ENCODE assay signal across 18 cellular contexts in the genomic region with DNA sequence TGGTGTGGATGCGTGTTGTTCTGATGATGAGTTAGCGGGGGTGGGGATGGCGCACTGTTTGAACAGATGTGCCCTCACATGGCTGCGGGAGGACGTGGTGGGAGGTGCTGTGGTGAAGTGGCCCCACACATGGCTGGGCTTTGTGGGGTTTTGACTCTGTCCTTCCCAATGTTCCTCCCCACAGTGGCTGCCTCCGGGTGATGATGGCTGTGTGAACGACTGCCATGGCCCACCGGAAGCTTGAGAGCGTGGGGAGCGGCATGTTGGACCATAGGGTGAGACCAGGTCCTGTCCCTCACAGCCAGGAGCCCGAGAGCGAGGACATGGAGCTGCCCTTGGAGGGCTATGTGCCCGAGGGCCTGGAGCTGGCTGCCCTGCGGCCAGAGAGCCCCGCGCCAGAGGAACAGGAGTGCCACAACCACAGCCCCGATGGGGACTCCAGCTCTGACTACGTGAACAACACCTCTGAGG.
A peak's percentile ranks its signal among the peaks of the same experiment; 100 is the strongest.
DNase-seq lines count a peak whose midpoint lies in the region; ATAC-seq and FAIRE-seq lines count a peak whose summit lies in the region.
"Had no signal": no experiment of that assay in that cellular context is flagged by ENCODE, and none has a peak within 500 bp of the region (broad histone marks: within the 10 kb centered on the region; RNA-seq: fewer than 3 reads in every experiment).

No MANE protein-coding gene starts in this region.

- H3K4me3 Mint-ChIP-seq in immature natural killer cell: no peak overlapping the region
- no peak overlapping the region for H3K4me3 Mint-ChIP-seq in activated naive CD8-positive, alpha-beta T cell treated with anti-CD3 and anti-CD28 coated beads for 36 hours
- H3K4me3 Mint-ChIP-seq: B cell; CD8-positive, alpha-beta T cell had no signal

- H3K4me3 ChIP-seq in neuronal stem cell (ENCODE audit: low read length in 2 of 2): no peak overlapping the region
- H3K4me3 ChIP-seq: BLaER1 treated with 17β-estradiol and CSF1 and Interleukin-3, amounts not matched to agents 10 nM and 100 nM; GM12878; HAP-1 had no signal

- H3K79me1 ChIP-seq in neuronal stem cell (ENCODE audit: low read depth, low read length): no peaks in the 10 kb centered on the region

- no peak overlapping the region for H2BK12ac ChIP-seq in neuronal stem cell (ENCODE audit: low read length)

- no CpG with 5 or more reads among the region's 18 CpGs for WGBS in neuronal stem cell (ENCODE audit: extremely low coverage in 2 of 2, insufficient read length in 2 of 2, insufficient replicate concordance in 1 of 2), 2 donors

- FAIRE-seq in urothelium cell line (lab: Jason Lieb, UNC): no peak
- FAIRE-seq: GM12878 had no signal

- no peak overlapping the region for H2AK5ac ChIP-seq in neuronal stem cell (ENCODE audit: low read depth, low read length)

- no peak overlapping the region for H3K27ac ChIP-seq in neuronal stem cell (replicated peaks; ENCODE audit: low read length)
- H3K27ac ChIP-seq: BLaER1 treated with 17β-estradiol and CSF1 and Interleukin-3, amounts not matched to agents 10 nM and 100 nM had no signal

- peaks cover 3 to 5% of the 10 kb centered on the region in 2 donors for H3K4me1 ChIP-seq in neuronal stem cell (ENCODE audit: control insufficient read depth in 2 of 2, insufficient read depth in 1 of 2, low read depth in 1 of 2, low read length in 2 of 2)
- H3K4me1 ChIP-seq: BLaER1 treated with 17β-estradiol and CSF1 and Interleukin-3, amounts not matched to agents 10 nM and 100 nM; HAP-1 had no signal

- peaks cover 2 to 18% of the 10 kb centered on the region in 2 donors for H3K9me3 ChIP-seq in neuronal stem cell (replicated peaks in 1 of 2; ENCODE audit: control insufficient read depth in 2 of 2, insufficient read depth in 1 of 2, low read depth in 1 of 2, low read length in 2 of 2)
- H3K9me3 ChIP-seq: HAP-1 had no signal

- no peak overlapping the region for H2AFZ ChIP-seq in neuronal stem cell (ENCODE audit: low read length)

- intact Hi-C loops in cardiac septum (cut with DNase I) (no loop called here), Right ventricle myocardium superior (cut with DNase I) (no loop called here)

- H3K4me2 ChIP-seq in neuronal stem cell (ENCODE audit: insufficient read depth, low read length, poor library complexity, severe bottlenecking): no peak overlapping the region
- H3K4me2 ChIP-seq: BLaER1 treated with 17β-estradiol and CSF1 and Interleukin-3, amounts not matched to agents 10 nM and 100 nM had no signal

- DNase-seq in cardiac septum (ENCODE audit: low spot score) (peak; percentile 66), Right ventricle myocardium superior (no peak), immature natural killer cell (no peak), neuronal stem cell (ENCODE audit: low spot score) (no peak), urothelium cell line (ENCODE audit: low spot score) (no peak), AML-193 (lab: John Stamatoyannopoulos, UW) (no peak)
- no peak for DNase-seq in activated naive CD8-positive, alpha-beta T cell treated with anti-CD3 and anti-CD28 coated beads for 36 hours
- DNase-seq: 8988T; CD8-positive, alpha-beta T cell; COR-L47; DMS 273 treated with DMSO at 0.1 percent for 48 hours; DMS53; DND-41; EL had no signal

- no peak overlapping the region for H3K4ac ChIP-seq in neuronal stem cell (ENCODE audit: low read length)

- peaks cover 4 to 10% (median 5%) of the 10 kb centered on the region in 3 donors for H3K36me3 Mint-ChIP-seq in immature natural killer cell
- peaks cover 34% of the 10 kb centered on the region for H3K36me3 Mint-ChIP-seq in activated naive CD8-positive, alpha-beta T cell treated with anti-CD3 and anti-CD28 coated beads for 36 hours

- ATAC-seq in Right ventricle myocardium superior (ENCODE audit: poor library complexity): no peak
- ATAC-seq: CD8-positive, alpha-beta T cell; GM12878 had no signal

- H4K91ac ChIP-seq in neuronal stem cell (ENCODE audit: low read depth, low read length, poor library complexity): no peak overlapping the region

- H3K14ac ChIP-seq in neuronal stem cell (ENCODE audit: low read length): peak overlapping the region; percentile 32

- peaks cover 76 to 80% of the 10 kb centered on the region in 2 donors for H3K4me1 Mint-ChIP-seq in immature natural killer cell
- H3K4me1 Mint-ChIP-seq in activated naive CD8-positive, alpha-beta T cell treated with anti-CD3 and anti-CD28 coated beads for 36 hours: peaks cover 66% of the 10 kb centered on the region
- H3K4me1 Mint-ChIP-seq: B cell had no signal

- H3K9ac ChIP-seq in neuronal stem cell (ENCODE audit: low read depth, low read length, poor library complexity): no peak overlapping the region
- H3K9ac ChIP-seq: BLaER1 treated with 17β-estradiol and CSF1 and Interleukin-3, amounts not matched to agents 10 nM and 100 nM had no signal

- peak overlapping the region; percentile 35 for H3K23ac ChIP-seq in neuronal stem cell (ENCODE audit: low read depth, low read length, poor library complexity)

- H3K9me3 Mint-ChIP-seq in immature natural killer cell: no peaks in the 10 kb centered on the region
- peaks cover 5% of the 10 kb centered on the region for H3K9me3 Mint-ChIP-seq in activated naive CD8-positive, alpha-beta T cell treated with anti-CD3 and anti-CD28 coated beads for 36 hours
- H3K9me3 Mint-ChIP-seq: CD8-positive, alpha-beta T cell had no signal

- H3K27ac Mint-ChIP-seq in immature natural killer cell: peak overlapping the region in 4 of 6 donors; percentile 67 to 90 (median 80)
- H3K27ac Mint-ChIP-seq in activated naive CD8-positive, alpha-beta T cell treated with anti-CD3 and anti-CD28 coated beads for 36 hours: no peak overlapping the region
- H3K27ac Mint-ChIP-seq: B cell; CD8-positive, alpha-beta T cell had no signal

- H3K36me3 ChIP-seq in neuronal stem cell (replicated peaks in 1 of 2; ENCODE audit: control insufficient read depth in 2 of 2, insufficient read depth in 2 of 2, low read length in 2 of 2): peaks cover 1 to 12% of the 10 kb centered on the region in 2 donors
- H3K36me3 ChIP-seq: HAP-1 had no signal

- peaks cover 0 to 4% (median 3%) of the 10 kb centered on the region in 3 donors for H3K27me3 Mint-ChIP-seq in immature natural killer cell (ENCODE audit: low read depth in 3 of 3)
- no peaks in the 10 kb centered on the region for H3K27me3 Mint-ChIP-seq in activated naive CD8-positive, alpha-beta T cell treated with anti-CD3 and anti-CD28 coated beads for 36 hours
- H3K27me3 Mint-ChIP-seq: B cell had no signal

- H3K27me3 ChIP-seq in neuronal stem cell (ENCODE audit: control insufficient read depth in 3 of 3, insufficient read depth in 3 of 3, low read depth in 1 of 3, low read length in 3 of 3): no peaks in the 10 kb centered on the region
- H3K27me3 ChIP-seq: BLaER1 treated with 17β-estradiol and CSF1 and Interleukin-3, amounts not matched to agents 10 nM and 100 nM had no signal

- H4K8ac ChIP-seq in neuronal stem cell (ENCODE audit: low read depth, low read length): no peak overlapping the region

- H2BK5ac ChIP-seq in neuronal stem cell (ENCODE audit: low read length): peak overlapping the region; percentile 11

- H3K18ac ChIP-seq in neuronal stem cell (ENCODE audit: low read length): no peak overlapping the region

- no peak overlapping the region for H2BK15ac ChIP-seq in neuronal stem cell (ENCODE audit: low read length)

- H2BK120ac ChIP-seq in neuronal stem cell (ENCODE audit: low read depth, low read length): no peak overlapping the region
